In the genomic region with DNA sequence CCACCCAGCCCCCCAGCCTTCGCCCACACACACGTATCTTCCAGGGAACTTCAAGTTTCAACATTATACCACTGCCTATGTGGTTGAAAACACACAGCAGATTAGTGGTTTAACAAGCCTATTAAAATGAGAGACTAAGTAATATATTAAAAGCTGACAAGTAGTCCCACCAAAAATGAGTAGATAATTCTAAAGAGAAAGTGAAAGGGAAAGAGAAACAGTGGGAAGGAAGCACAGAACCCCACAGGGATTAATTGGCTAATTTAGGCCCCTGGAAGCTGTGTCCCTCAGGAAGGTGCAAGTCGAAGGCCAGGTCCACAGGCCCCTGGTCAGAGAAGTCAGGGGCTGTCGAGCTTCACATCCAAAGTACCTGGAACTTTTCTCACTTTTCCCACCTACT, we compare ENCODE assay signal across 25 cellular contexts.
DNase-seq lines count a peak whose midpoint lies in the region; ATAC-seq, FAIRE-seq and TF ChIP-seq lines count a peak whose summit lies in the region.
"Had no signal": no experiment of that assay in that cellular context is flagged by ENCODE, and none has a peak within 500 bp of the region (broad histone marks: within the 10 kb centered on the region; RNA-seq: fewer than 3 reads in every experiment).

No MANE protein-coding gene starts in this region.

- no peak overlapping the region for H4K91ac ChIP-seq in H1 (replicated peaks; ENCODE audit: insufficient read length, low read length)

- no peak overlapping the region for H4K5ac ChIP-seq in H1 (ENCODE audit: insufficient read length, low read depth, low read length)

- no peak overlapping the region for H2BK5ac ChIP-seq in H1 (ENCODE audit: low read depth, low read length)

- WGBS in H1 (ENCODE audit: extremely low coverage in 1 of 2, insufficient coverage in 1 of 2, insufficient read length in 1 of 2, insufficient replicate concordance in 2 of 2, low coverage in 1 of 2, low lambda C conversion rate in 2 of 2, missing lambda C conversion rate in 1 of 2), 2 experiments = 82% methylated on average over 4 of the region's 4 CpGs; no CpG with 5 or more reads in 1 of the 2 experiments

- no peak overlapping the region for H2BK15ac ChIP-seq in H1 (ENCODE audit: low read length)

- H3K23ac ChIP-seq in H1 (ENCODE audit: insufficient read length) = no peak overlapping the region

- intact Hi-C loops in sciatic nerve (cut with DNase I) = no loop called here

- no peak overlapping the region for H3K9ac ChIP-seq in H1 (replicated peaks in 1 of 4; ENCODE audit: extremely low read depth in 1 of 4, low read depth in 3 of 4, low read length in 3 of 4)
- H3K9ac ChIP-seq: GM23248 had no signal

- peak overlapping the region; percentile 95; the same call in 1 of the 2 replicates for H2AK5ac ChIP-seq in H1 (ENCODE audit: low read depth, low read length)

- H3K9me3 ChIP-seq in H1 (ENCODE audit: insufficient read depth in 2 of 2, low read depth in 1 of 2, low read length in 1 of 2) = no peaks in the 10 kb centered on the region
- H3K9me3 ChIP-seq: BE2C had no signal

- TF ChIP-seq RAD21 in H1 (IDR thresholded peaks at IDR 0.05 in 1 of 2, conservative IDR thresholded peaks at IDR 0.05 in 1 of 2; ENCODE audit: low read depth in 2 of 2, low read length in 2 of 2) = no peak

- no peak overlapping the region for H3K56ac ChIP-seq in H1 (replicated peaks; ENCODE audit: insufficient read length, low read depth, low read length)

- H3K79me2 ChIP-seq in ACC112 (ENCODE audit: control insufficient read depth, insufficient read depth, low read length, unreplicated experiment) = no peaks in the 10 kb centered on the region
- no peaks in the 10 kb centered on the region for H3K79me2 ChIP-seq in H1 (ENCODE audit: control insufficient read depth in 1 of 2, insufficient read depth in 2 of 2, low read length in 2 of 2)

- no peaks in the 10 kb centered on the region for H3K4me1 ChIP-seq in ACC112 (ENCODE audit: control insufficient read depth, insufficient read depth, low read length, unreplicated experiment)
- peaks cover 0 to 16% (median 9%) of the 10 kb centered on the region in 4 experiments; a peak in 5 of 7 replicates for H3K4me1 ChIP-seq in H1 (replicated peaks in 1 of 4; ENCODE audit: control insufficient read depth in 3 of 4, insufficient read depth in 4 of 4, low read length in 3 of 4)
- H3K4me1 ChIP-seq: BE2C had no signal

- ATAC-seq in GM18870 (IDR thresholded peaks at IDR 0.05; ENCODE audit: unreplicated experiment) (peak; percentile 39), sciatic nerve (no peak), HG02678 (IDR thresholded peaks at IDR 0.05; ENCODE audit: unreplicated experiment) (no peak)
- ATAC-seq: right cardiac atrium, Right ventricle myocardium inferior had no signal

- CTCF ChIA-PET in H1 (lab: Charles Lee; ENCODE audit: partially characterized antibody) = interaction anchor here (0.6 to 1.3 kb wide), 4 partner anchors 16 to 161 kb away, joined by 3 read pairs; no protein-coding TSS in a partner anchor

- H2BK12ac ChIP-seq in H1 (ENCODE audit: low read depth, low read length) = peak overlapping the region; percentile 55; the same call in 1 of the 2 replicates

- DNase-seq in M059J (ENCODE audit: low read depth) = peak; percentile 40
- no peak for DNase-seq in H1 (ENCODE audit: low read depth in 1 of 2, low spot score in 2 of 2)
- no peak for DNase-seq in NCI-H524 treated with DMSO at 0.1 percent for 48 hours (lab: John Stamatoyannopoulos, UW)
- DNase-seq in sciatic nerve (ENCODE audit: low spot score) = no peak
- no peak for DNase-seq in NCI-H187 treated with DMSO at 0.1 percent for 48 hours (lab: John Stamatoyannopoulos, UW)
- DNase-seq: activated CD4-positive, alpha-beta memory T cell treated with anti-CD3 and anti-CD28 coated beads, Interleukin-2, amount 10 ng/mL, durations not matched to agents 7 days and 5 days; activated CD4-positive, CD25-positive, alpha-beta regulatory T cell; activated T-cell treated with anti-CD3 and anti-CD28 coated beads, Interleukin-2, amount 50 U/mL, for 1 hour; BE2C; GM23248; mammary epithelial cell; NCI-H187; ovary; right cardiac atrium; substantia nigra; T1000 had no signal

- H4K20me1 ChIP-seq in H1 (replicated peaks in 1 of 2; ENCODE audit: control insufficient read depth in 1 of 2, insufficient read depth in 2 of 2, low read length in 2 of 2) = no peaks in the 10 kb centered on the region

- no peak for TF ChIP-seq EP300 in H1 (IDR thresholded peaks at IDR 0.05; ENCODE audit: borderline replicate concordance in 1 of 2, low read depth in 2 of 2, low read length in 2 of 2)

- no peak for TF ChIP-seq POLR2A in H1 (IDR thresholded peaks at IDR 0.05; ENCODE audit: control extremely low read depth in 1 of 2, low read depth in 2 of 2, low read length in 2 of 2)

- TF ChIP-seq CTCF in H1 (IDR thresholded peaks at IDR 0.05; ENCODE audit: control extremely low read depth in 1 of 3, insufficient read depth in 1 of 3, low read depth in 1 of 3, low read length in 3 of 3) = no peak

- H2BK120ac ChIP-seq in H1 (replicated peaks; ENCODE audit: low read depth, low read length) = no peak overlapping the region

- FAIRE-seq in H1 (lab: Jason Lieb, UNC) = no peak
- FAIRE-seq: A204.1, bronchial epithelial cell, D721Med, endometrium had no signal

- H2AFZ ChIP-seq in ACC112 (ENCODE audit: low read length, unreplicated experiment) (no peak overlapping the region), H1 (ENCODE audit: low read length) (no peak overlapping the region)
- H2AFZ ChIP-seq: GM23248 had no signal

- POLR2A ChIA-PET in H1 (lab: Charles Lee; ENCODE audit: partially characterized antibody) = no interaction called here

- H4K8ac ChIP-seq in H1 (ENCODE audit: extremely low read depth, insufficient read depth, low read length) = no peak overlapping the region

- no peak overlapping the region for H3K14ac ChIP-seq in H1 (ENCODE audit: insufficient read length)

- no peak overlapping the region for H3K4me2 ChIP-seq in H1 (ENCODE audit: insufficient read depth in 1 of 2, low read depth in 2 of 2, low read length in 2 of 2)

- H3K27me3 ChIP-seq in ACC112 (ENCODE audit: insufficient read depth, low read length) (peaks cover 9% of the 10 kb centered on the region), H1 (replicated peaks in 1 of 4; ENCODE audit: control insufficient read depth in 3 of 4, extremely low read depth in 1 of 4, insufficient read depth in 3 of 4, low read length in 3 of 4) (no peaks in the 10 kb centered on the region)
- H3K27me3 ChIP-seq: ovary had no signal

- H2BK20ac ChIP-seq in H1 (ENCODE audit: low read length) = peak overlapping the region; percentile 62; the same call in 1 of the 2 replicates

- no peak overlapping the region for H3K4ac ChIP-seq in H1 (replicated peaks; ENCODE audit: insufficient read length, low read depth, low read length)

- H3K27ac ChIP-seq in ACC112 (ENCODE audit: low read depth, low read length) (no peak overlapping the region), H1 (ENCODE audit: low read depth, low read length) (no peak overlapping the region)
- H3K27ac ChIP-seq: coronary artery, GM23248, ovary had no signal

- no peaks in the 10 kb centered on the region; the same call in 1 of the 2 replicates for H3K23me2 ChIP-seq in H1 (ENCODE audit: low read depth, low read length)

- H3K18ac ChIP-seq in H1 (ENCODE audit: extremely low read depth, low read length) = peak overlapping the region; percentile 19; the same call in 1 of the 2 replicates

- H3K4me3 ChIP-seq in ACC112 (ENCODE audit: low read depth, low read length) (peak overlapping the region; percentile 50), H1 (ENCODE audit: extremely low read depth in 1 of 4, insufficient read depth in 2 of 4, low read depth in 3 of 4, low read length in 4 of 4) (no peak overlapping the region)
- H3K4me3 ChIP-seq: coronary artery, GM23248, ovary had no signal

- no peaks in the 10 kb centered on the region for H3K79me1 ChIP-seq in H1 (ENCODE audit: low read depth, low read length)

- no peaks in the 10 kb centered on the region for H3K36me3 ChIP-seq in ACC112 (ENCODE audit: insufficient read depth, low read length)
- no peaks in the 10 kb centered on the region for H3K36me3 ChIP-seq in H1 (ENCODE audit: control insufficient read depth in 2 of 4, insufficient read depth in 4 of 4, low read length in 3 of 4)
- H3K36me3 ChIP-seq: BE2C, ovary had no signal

TF ChIP-seq in H1, 55 proteins besides CTCF, POLR2A, EP300 and RAD21 (continues in another document):
- TF ChIP-seq KDM5A (IDR thresholded peaks at IDR 0.05; ENCODE audit: low read length) (no peak), GTF2F1 (IDR thresholded peaks at IDR 0.05; ENCODE audit: borderline replicate concordance, low read depth, low read length) (no peak), RFX5 (IDR thresholded peaks at IDR 0.05; ENCODE audit: borderline replicate concordance, low read depth, low read length) (no peak), KDM1A (IDR thresholded peaks at IDR 0.05; ENCODE audit: borderline replicate concordance, low read length) (no peak), PHF8 (conservative IDR thresholded peaks at IDR 0.05; ENCODE audit: low read depth, low read length) (no peak), JUND (IDR thresholded peaks at IDR 0.05; ENCODE audit: low read length) (no peak), USF2 (IDR thresholded peaks at IDR 0.05; ENCODE audit: low read length) (no peak), TBP (IDR thresholded peaks at IDR 0.05; ENCODE audit: low read depth, low read length) (no peak), SIN3A (conservative IDR thresholded peaks at IDR 0.05 in 1 of 2, IDR thresholded peaks at IDR 0.05 in 1 of 2; ENCODE audit: low read depth in 1 of 2, low read length in 2 of 2) (no peak), ZNF274 (IDR thresholded peaks at IDR 0.05; ENCODE audit: borderline replicate concordance, extremely low read depth, low read length) (no peak), POU5F1 (IDR thresholded peaks at IDR 0.05; ENCODE audit: low read depth, low read length) (no peak), RXRA (IDR thresholded peaks at IDR 0.05; ENCODE audit: insufficient read depth, low read depth, low read length) (no peak), EGR1 (IDR thresholded peaks at IDR 0.05; ENCODE audit: borderline replicate concordance, low read depth, low read length) (no peak), CBX5 (IDR thresholded peaks at IDR 0.05; ENCODE audit: low read depth, low read length) (no peak), MAFK (IDR thresholded peaks at IDR 0.05; ENCODE audit: low read depth, low read length) (no peak), SP4 (IDR thresholded peaks at IDR 0.05; ENCODE audit: low read length) (no peak)
- TF ChIP-seq, protein P1, sequence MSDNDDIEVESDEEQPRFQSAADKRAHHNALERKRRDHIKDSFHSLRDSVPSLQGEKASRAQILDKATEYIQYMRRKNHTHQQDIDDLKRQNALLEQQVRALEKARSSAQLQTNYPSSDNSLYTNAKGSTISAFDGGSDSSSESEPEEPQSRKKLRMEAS (IDR thresholded peaks at IDR 0.05) = no peak
